21 cellular contexts compared by ENCODE assay signal in the genomic region with DNA sequence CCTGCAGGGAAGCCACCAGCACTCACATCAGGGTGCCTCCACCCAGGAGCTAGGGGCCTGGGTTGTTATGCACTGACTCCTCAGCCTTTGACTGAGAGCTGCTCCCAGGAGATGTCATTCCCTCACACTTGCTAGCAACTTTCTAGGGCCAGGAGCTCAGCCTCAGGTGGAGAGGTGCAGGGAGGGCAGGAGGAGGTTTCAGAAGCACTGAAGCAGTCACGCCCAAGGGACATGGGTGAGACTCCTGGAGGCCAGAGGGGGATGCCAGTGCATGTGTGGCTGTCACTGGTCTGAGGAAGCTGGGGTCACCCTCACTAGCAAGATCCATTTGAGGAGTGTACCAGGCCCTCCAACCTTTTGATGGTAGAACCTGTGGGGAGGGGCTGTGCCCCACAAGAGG.
DNase-seq lines count a peak whose midpoint lies in the region; ATAC-seq, FAIRE-seq and TF ChIP-seq lines count a peak whose summit lies in the region.
"Had no signal": no experiment of that assay in that cellular context is flagged by ENCODE, and none has a peak within 500 bp of the region (broad histone marks: within the 10 kb centered on the region; RNA-seq: fewer than 3 reads in every experiment).

No MANE protein-coding gene starts in this region.

- H3K14ac ChIP-seq in H1 (ENCODE audit: insufficient read length), result no peak overlapping the region

- H2BK15ac ChIP-seq in H1 (ENCODE audit: low read length), result no peak overlapping the region

- TF ChIP-seq CTCF in activated CD8-positive, alpha-beta T cell treated with anti-CD3 and anti-CD28 coated beads for 36 hours (IDR thresholded peaks at IDR 0.05), result no peak
- no peak for TF ChIP-seq CTCF in right atrium auricular region (IDR thresholded peaks at IDR 0.05)
- TF ChIP-seq CTCF in H1 (IDR thresholded peaks at IDR 0.05; ENCODE audit: control extremely low read depth in 1 of 3, insufficient read depth in 1 of 3, low read depth in 1 of 3, low read length in 3 of 3), result no peak
- no peak for TF ChIP-seq CTCF in GM13976 (IDR thresholded peaks at IDR 0.05; ENCODE audit: borderline replicate concordance, control extremely low read depth, extremely low read depth, insufficient read depth, missing control alignments)

- H3K4ac ChIP-seq in H1 (replicated peaks; ENCODE audit: insufficient read length, low read depth, low read length), result no peak overlapping the region

- DNase-seq in activated CD8-positive, alpha-beta T cell treated with anti-CD3 and anti-CD28 coated beads, Interleukin-2, amount 10 ng/mL, durations not matched to agents 7 days and 5 days, result no peak
- no peak for DNase-seq in activated CD8-positive, alpha-beta T cell treated with anti-CD3 and anti-CD28 coated beads for 36 hours
- DNase-seq in right atrium auricular region (ENCODE audit: low spot score) (no peak), Right ventricle myocardium superior (no peak), H1 (ENCODE audit: low read depth in 1 of 2, low spot score in 2 of 2) (no peak), GM13976 (ENCODE audit: low spot score) (no peak)
- DNase-seq: DMS153, GM23248, H9, HFFc6, NCI-H1105 treated with DMSO at 0.1 percent for 48 hours, NCI-H146, NCI-H2029, NCI-H446, NCI-H526, PC-9 had no signal

- no peaks in the 10 kb centered on the region for H3K79me1 ChIP-seq in H1 (ENCODE audit: low read depth, low read length)

- no peak overlapping the region for H2BK20ac ChIP-seq in H1 (ENCODE audit: low read length)

- no peak overlapping the region for H3K4me3 Mint-ChIP-seq in activated CD8-positive, alpha-beta T cell treated with anti-CD3 and anti-CD28 coated beads, Interleukin-2, amount 10 ng/mL, durations not matched to agents 7 days and 5 days
- no peak overlapping the region for H3K4me3 Mint-ChIP-seq in activated CD8-positive, alpha-beta T cell treated with anti-CD3 and anti-CD28 coated beads for 36 hours
- H3K4me3 Mint-ChIP-seq: H9, HFFc6 had no signal

- H3K4me2 ChIP-seq in H1 (ENCODE audit: insufficient read depth in 1 of 2, low read depth in 2 of 2, low read length in 2 of 2), result no peak overlapping the region
- H3K4me2 ChIP-seq: PC-9 had no signal

- POLR2A ChIA-PET in activated CD8-positive, alpha-beta T cell treated with anti-CD3 and anti-CD28 coated beads, Interleukin-2, amount 10 ng/mL, durations not matched to agents 7 days and 5 days (lab: Charles Lee), result no interaction called here
- POLR2A ChIA-PET in activated CD8-positive, alpha-beta T cell treated with anti-CD3 and anti-CD28 coated beads for 36 hours (lab: Charles Lee), result no interaction called here
- POLR2A ChIA-PET in H1 (lab: Charles Lee; ENCODE audit: partially characterized antibody), result no interaction called here

- peak overlapping the region; percentile 82 for H3K27ac ChIP-seq in right atrium auricular region
- no peak overlapping the region for H3K27ac ChIP-seq in H1 (ENCODE audit: low read depth, low read length)
- H3K27ac ChIP-seq: GM23248, PC-9, SJSA1 had no signal

- peak overlapping the region; percentile 56 for H3K27ac Mint-ChIP-seq in activated CD8-positive, alpha-beta T cell treated with anti-CD3 and anti-CD28 coated beads, Interleukin-2, amount 10 ng/mL, durations not matched to agents 7 days and 5 days
- H3K27ac Mint-ChIP-seq in activated CD8-positive, alpha-beta T cell treated with anti-CD3 and anti-CD28 coated beads for 36 hours, result no peak overlapping the region
- H3K27ac Mint-ChIP-seq: HFFc6 had no signal

- peaks cover 10% of the 10 kb centered on the region for H3K9me3 Mint-ChIP-seq in activated CD8-positive, alpha-beta T cell treated with anti-CD3 and anti-CD28 coated beads, Interleukin-2, amount 10 ng/mL, durations not matched to agents 7 days and 5 days (ENCODE audit: insufficient read depth)
- H3K9me3 Mint-ChIP-seq in activated CD8-positive, alpha-beta T cell treated with anti-CD3 and anti-CD28 coated beads for 36 hours, result peaks cover 11% of the 10 kb centered on the region

- no peaks in the 10 kb centered on the region for H3K23me2 ChIP-seq in H1 (ENCODE audit: low read depth, low read length)

- H3K79me2 ChIP-seq in H1 (ENCODE audit: control insufficient read depth in 1 of 2, insufficient read depth in 2 of 2, low read length in 2 of 2), result no peaks in the 10 kb centered on the region

- no peak for ATAC-seq in activated CD8-positive, alpha-beta T cell treated with anti-CD3 and anti-CD28 coated beads, Interleukin-2, amount 10 ng/mL, durations not matched to agents 7 days and 5 days
- no peak for ATAC-seq in activated CD8-positive, alpha-beta T cell treated with anti-CD3 and anti-CD28 coated beads for 36 hours
- ATAC-seq in Right ventricle myocardium superior (ENCODE audit: poor library complexity), result no peak
- ATAC-seq in GM19463 (IDR thresholded peaks at IDR 0.05; ENCODE audit: unreplicated experiment), result no peak
- ATAC-seq: K562, Right ventricle myocardium inferior had no signal

- H3K4me3 ChIP-seq in right atrium auricular region (no peak overlapping the region), H1 (ENCODE audit: extremely low read depth in 1 of 4, insufficient read depth in 2 of 4, low read depth in 3 of 4, low read length in 4 of 4) (no peak overlapping the region)
- H3K4me3 ChIP-seq: GM23248, K562, PC-9, SJSA1 had no signal

- H3K23ac ChIP-seq in H1 (ENCODE audit: insufficient read length), result no peak overlapping the region

- CTCF ChIA-PET in activated CD8-positive, alpha-beta T cell treated with anti-CD3 and anti-CD28 coated beads, Interleukin-2, amount 10 ng/mL, durations not matched to agents 7 days and 5 days (lab: Charles Lee), result no interaction called here
- CTCF ChIA-PET in activated CD8-positive, alpha-beta T cell treated with anti-CD3 and anti-CD28 coated beads for 36 hours (lab: Charles Lee), result interaction anchor here (0.6 to 0.8 kb wide), 2 partner anchors 20 to 21 kb away, joined by 3 read pairs; no protein-coding TSS in a partner anchor
- CTCF ChIA-PET in H1 (lab: Charles Lee; ENCODE audit: partially characterized antibody), result interaction anchor here (1.0 to 1.5 kb wide), 2 partner anchors 21 to 115 kb away, joined by 3 read pairs; no protein-coding TSS in a partner anchor

- intact Hi-C loops in activated CD8-positive, alpha-beta T cell treated with anti-CD3 and anti-CD28 coated beads for 36 hours (cut with micrococcal nuclease), result no loop called here
- intact Hi-C loops in Right ventricle myocardium superior (cut with DNase I), result no loop called here

- no peaks in the 10 kb centered on the region for H4K20me1 ChIP-seq in H1 (replicated peaks in 1 of 2; ENCODE audit: control insufficient read depth in 1 of 2, insufficient read depth in 2 of 2, low read length in 2 of 2)

- WGBS in H1 (ENCODE audit: extremely low coverage in 1 of 2, insufficient coverage in 1 of 2, insufficient read length in 1 of 2, insufficient replicate concordance in 2 of 2, low coverage in 1 of 2, low lambda C conversion rate in 2 of 2, missing lambda C conversion rate in 1 of 2), 2 experiments, result 91% methylated on average over 1 of the region's 1 CpG; no CpG with 5 or more reads in 1 of the 2 experiments

- TF ChIP-seq POLR2A in H1 (IDR thresholded peaks at IDR 0.05; ENCODE audit: control extremely low read depth in 1 of 2, low read depth in 2 of 2, low read length in 2 of 2), result no peak

- no peak overlapping the region for H2BK120ac ChIP-seq in H1 (replicated peaks; ENCODE audit: low read depth, low read length)

- H3K27me3 ChIP-seq in right atrium auricular region, result no peaks in the 10 kb centered on the region
- H3K27me3 ChIP-seq in H1 (replicated peaks in 1 of 4; ENCODE audit: control insufficient read depth in 3 of 4, extremely low read depth in 1 of 4, insufficient read depth in 3 of 4, low read length in 3 of 4), result peaks cover 0 to 1% (median 0%) of the 10 kb centered on the region in 4 experiments; a peak in 1 of 7 replicates
- H3K27me3 ChIP-seq: SJSA1 had no signal

- no peak overlapping the region for H3K18ac ChIP-seq in H1 (ENCODE audit: extremely low read depth, low read length)

- H3K36me3 ChIP-seq in right atrium auricular region (peaks cover 26% of the 10 kb centered on the region), H1 (ENCODE audit: control insufficient read depth in 2 of 4, insufficient read depth in 4 of 4, low read length in 3 of 4) (peaks cover 0 to 2% (median 0%) of the 10 kb centered on the region in 4 experiments; a peak in 1 of 8 replicates)
- H3K36me3 ChIP-seq: SJSA1 had no signal

- H3K9me3 ChIP-seq in right atrium auricular region, result peaks cover 0 to 14% of the 10 kb centered on the region in 2 donors
- no peaks in the 10 kb centered on the region for H3K9me3 ChIP-seq in H1 (ENCODE audit: insufficient read depth in 2 of 2, low read depth in 1 of 2, low read length in 1 of 2)
- H3K9me3 ChIP-seq: SJSA1 had no signal

- no peak for FAIRE-seq in H1 (lab: Jason Lieb, UNC)
- FAIRE-seq: HTR-8/SVneo, K562 had no signal

- H4K91ac ChIP-seq in H1 (replicated peaks; ENCODE audit: insufficient read length, low read length), result no peak overlapping the region

- in situ Hi-C loops in GM13976 (cut with MboI; ENCODE audit: low sequenced_read_pairs, unreplicated experiment), result no loop called here

- H3K56ac ChIP-seq in H1 (replicated peaks; ENCODE audit: insufficient read length, low read depth, low read length), result no peak overlapping the region

- H4K8ac ChIP-seq in H1 (ENCODE audit: extremely low read depth, insufficient read depth, low read length), result 0 out of 2 replicates have a peak overlapping the region, but pooled peaks have one; percentile 11

- no peak for TF ChIP-seq EP300 in H1 (IDR thresholded peaks at IDR 0.05; ENCODE audit: borderline replicate concordance in 1 of 2, low read depth in 2 of 2, low read length in 2 of 2)

- H2AK5ac ChIP-seq in H1 (ENCODE audit: low read depth, low read length), result no peak overlapping the region

- H3K4me1 ChIP-seq in right atrium auricular region (peaks cover 0 to 14% of the 10 kb centered on the region in 2 donors), H1 (replicated peaks in 1 of 4; ENCODE audit: control insufficient read depth in 3 of 4, insufficient read depth in 4 of 4, low read length in 3 of 4) (no peaks in the 10 kb centered on the region)

- H3K36me3 Mint-ChIP-seq in activated CD8-positive, alpha-beta T cell treated with anti-CD3 and anti-CD28 coated beads, Interleukin-2, amount 10 ng/mL, durations not matched to agents 7 days and 5 days (ENCODE audit: low read depth), result peaks cover 72% of the 10 kb centered on the region
- H3K36me3 Mint-ChIP-seq in activated CD8-positive, alpha-beta T cell treated with anti-CD3 and anti-CD28 coated beads for 36 hours (ENCODE audit: low read depth), result peaks cover 37% of the 10 kb centered on the region

- no peak overlapping the region for H3K9ac ChIP-seq in H1 (replicated peaks in 1 of 4; ENCODE audit: extremely low read depth in 1 of 4, low read depth in 3 of 4, low read length in 3 of 4)
- H3K9ac ChIP-seq: GM23248 had no signal

- no peak overlapping the region for H2BK12ac ChIP-seq in H1 (ENCODE audit: low read depth, low read length)

- H2BK5ac ChIP-seq in H1 (ENCODE audit: low read depth, low read length), result 0 out of 2 replicates have a peak overlapping the region, but pooled peaks have one; percentile 9

- no peak overlapping the region for H2AFZ ChIP-seq in H1 (ENCODE audit: low read length)
- H2AFZ ChIP-seq: GM23248, PC-9 had no signal

- no peak overlapping the region for H4K5ac ChIP-seq in H1 (ENCODE audit: insufficient read length, low read depth, low read length)

- no peak for TF ChIP-seq RAD21 in H1 (IDR thresholded peaks at IDR 0.05 in 1 of 2, conservative IDR thresholded peaks at IDR 0.05 in 1 of 2; ENCODE audit: low read depth in 2 of 2, low read length in 2 of 2)

- H3K27me3 Mint-ChIP-seq in activated CD8-positive, alpha-beta T cell treated with anti-CD3 and anti-CD28 coated beads, Interleukin-2, amount 10 ng/mL, durations not matched to agents 7 days and 5 days (ENCODE audit: low read depth), result no peaks in the 10 kb centered on the region
- no peaks in the 10 kb centered on the region for H3K27me3 Mint-ChIP-seq in activated CD8-positive, alpha-beta T cell treated with anti-CD3 and anti-CD28 coated beads for 36 hours

- peaks cover 75% of the 10 kb centered on the region for H3K4me1 Mint-ChIP-seq in activated CD8-positive, alpha-beta T cell treated with anti-CD3 and anti-CD28 coated beads, Interleukin-2, amount 10 ng/mL, durations not matched to agents 7 days and 5 days (ENCODE audit: low read depth)
- peaks cover 37% of the 10 kb centered on the region for H3K4me1 Mint-ChIP-seq in activated CD8-positive, alpha-beta T cell treated with anti-CD3 and anti-CD28 coated beads for 36 hours (ENCODE audit: low read depth)
